ENCODE assay signal across 1 cellular context in genomic region chr5:102080288-102080687, GRCh38.
A peak's percentile ranks its signal among the peaks of the same experiment; 100 is the strongest.
TF ChIP-seq lines count a peak whose summit lies in the region.

No MANE protein-coding gene starts in this region.

TF ChIP-seq in HepG2, 621 proteins besides CTCF, POLR2A, EP300 and RAD21 (continued from another document and continues in another):
- TF ChIP-seq ARID5B (CRISPR knock-in tag; IDR thresholded peaks at IDR 0.05), result peak; percentile 76
- TF ChIP-seq MIXL1 (CRISPR knock-in tag; IDR thresholded peaks at IDR 0.05), result peak; percentile 22; the same call in 1 of the 2 replicates
- peak; percentile 46; the same call in 1 of the 2 replicates for TF ChIP-seq TCF7 (IDR thresholded peaks at IDR 0.05; ENCODE audit: low read depth)
- TF ChIP-seq FOXP1 (IDR thresholded peaks at IDR 0.05), result no peak
- TF ChIP-seq FOXP1 (CRISPR knock-in tag; IDR thresholded peaks at IDR 0.05), result peak; percentile 86
- TF ChIP-seq KLF6 (CRISPR knock-in tag; IDR thresholded peaks at IDR 0.05), result 0 out of 2 replicates have a peak, but pooled peaks have one; percentile 24
- TF ChIP-seq AHDC1 (CRISPR knock-in tag; IDR thresholded peaks at IDR 0.05; ENCODE audit: borderline replicate concordance), result peak; percentile 87; the same call in 1 of the 2 replicates
- peak; percentile 32; the same call in 1 of the 2 replicates for TF ChIP-seq HOXA5 (CRISPR knock-in tag; IDR thresholded peaks at IDR 0.05)
- TF ChIP-seq RORA (CRISPR knock-in tag; IDR thresholded peaks at IDR 0.05), result 0 out of 2 replicates have a peak, but pooled peaks have one; percentile 36
- no peak for TF ChIP-seq ZNF230 (CRISPR knock-in tag; IDR thresholded peaks at IDR 0.05)
- no peak for TF ChIP-seq SOX6 (IDR thresholded peaks at IDR 0.05)
- TF ChIP-seq SOX6 (CRISPR knock-in tag; IDR thresholded peaks at IDR 0.05), result peak; percentile 90
- TF ChIP-seq ZNF503 (CRISPR knock-in tag; IDR thresholded peaks at IDR 0.05), result peak; percentile 60; the same call in 1 of the 2 replicates
- TF ChIP-seq ATF5 (CRISPR knock-in tag; IDR thresholded peaks at IDR 0.05; ENCODE audit: low read depth), result no peak
- TF ChIP-seq FOXP4 (CRISPR knock-in tag; IDR thresholded peaks at IDR 0.05), result peak; percentile 70
- TF ChIP-seq BCL6 (CRISPR knock-in tag; IDR thresholded peaks at IDR 0.05), result peak; percentile 50; the same call in 1 of the 2 replicates
- TF ChIP-seq ESRRA (CRISPR knock-in tag; IDR thresholded peaks at IDR 0.05; ENCODE audit: low read depth), result no peak
- TF ChIP-seq RXRB (CRISPR knock-in tag; IDR thresholded peaks at IDR 0.05; ENCODE audit: borderline replicate concordance), result no peak
- TF ChIP-seq NCOA2 (CRISPR knock-in tag; IDR thresholded peaks at IDR 0.05), result 0 out of 2 replicates have a peak, but pooled peaks have one; percentile 50
- peak; percentile 83 for TF ChIP-seq ZNF362 (CRISPR knock-in tag; IDR thresholded peaks at IDR 0.05; ENCODE audit: borderline replicate concordance)
- TF ChIP-seq RARA (CRISPR knock-in tag; IDR thresholded peaks at IDR 0.05), result peak; percentile 58
- TF ChIP-seq GATAD2A (CRISPR knock-in tag; IDR thresholded peaks at IDR 0.05), result peak; percentile 79
- TF ChIP-seq SKI (IDR thresholded peaks at IDR 0.05; ENCODE audit: partially characterized antibody), result peak; percentile 44
- TF ChIP-seq ZBTB3 (CRISPR knock-in tag; IDR thresholded peaks at IDR 0.05; ENCODE audit: borderline replicate concordance, low read depth), result no peak
- no peak for TF ChIP-seq ZNF850 (CRISPR knock-in tag; conservative IDR thresholded peaks at IDR 0.05)
- TF ChIP-seq ISL2 (CRISPR knock-in tag; IDR thresholded peaks at IDR 0.05), result peak; percentile 81
- no peak for TF ChIP-seq TCF12 (IDR thresholded peaks at IDR 0.05)
- TF ChIP-seq TCF12 (CRISPR knock-in tag; IDR thresholded peaks at IDR 0.05), result no peak
- TF ChIP-seq ZBTB39 (CRISPR knock-in tag; IDR thresholded peaks at IDR 0.05), result no peak
- TF ChIP-seq ZMYM4 (CRISPR knock-in tag; IDR thresholded peaks at IDR 0.05), result peak; percentile 33; the same call in 1 of the 2 replicates
- TF ChIP-seq HCFC1 (IDR thresholded peaks at IDR 0.05; ENCODE audit: low read depth, low read length), result no peak
- TF ChIP-seq FOXK1 (CRISPR knock-in tag; IDR thresholded peaks at IDR 0.05; ENCODE audit: borderline replicate concordance, low read depth), result peak; percentile 47; the same call in 1 of the 2 replicates
- TF ChIP-seq SYNCRIP (IDR thresholded peaks at IDR 0.05; ENCODE audit: insufficient read depth, low read depth, low read length), result no peak
- TF ChIP-seq FOXA3 (CRISPR knock-in tag; IDR thresholded peaks at IDR 0.05), result peak; percentile 78
- TF ChIP-seq NPAS2 (CRISPR knock-in tag; IDR thresholded peaks at IDR 0.05; ENCODE audit: borderline replicate concordance), result no peak
- TF ChIP-seq HNF4A (CRISPR knock-in tag; IDR thresholded peaks at IDR 0.05), result peak; percentile 50; the same call in 1 of the 2 replicates
- TF ChIP-seq PAXIP1 (CRISPR knock-in tag; conservative IDR thresholded peaks at IDR 0.05), result peak; percentile 71
- TF ChIP-seq FOXA1 (IDR thresholded peaks at IDR 0.05), result peak; percentile 36; the same call in 1 of the 2 replicates
- 0 out of 2 replicates have a peak, but pooled peaks have one; percentile 24 for TF ChIP-seq FOXA1 (CRISPR knock-in tag; IDR thresholded peaks at IDR 0.05)
- 0 out of 2 replicates have a peak, but pooled peaks have one; percentile 12 for TF ChIP-seq MED1 (CRISPR knock-in tag; IDR thresholded peaks at IDR 0.05)
- peak; percentile 89; the same call in 1 of the 2 replicates for TF ChIP-seq FOXJ3 (CRISPR knock-in tag; IDR thresholded peaks at IDR 0.05; ENCODE audit: borderline replicate concordance)
- peak; percentile 81; the same call in 1 of the 2 replicates for TF ChIP-seq SOX5 (CRISPR knock-in tag; IDR thresholded peaks at IDR 0.05; ENCODE audit: borderline replicate concordance)
